15 cellular contexts compared by ENCODE assay signal in genomic region chr1:172397221-172397620, GRCh38. TPM values are rescaled to one million over a fixed set of nuclear protein-coding genes. Genes with fewer than 3 reads are reported as not detected.
DNase-seq lines count a peak whose midpoint lies in the region; ATAC-seq and TF ChIP-seq lines count a peak whose summit lies in the region.
"Had no signal": no experiment of that assay in that cellular context is flagged by ENCODE, and none has a peak within 500 bp of the region (broad histone marks: within the 10 kb centered on the region; RNA-seq: fewer than 3 reads in every experiment).

No MANE protein-coding gene starts in this region.

- H3K9ac ChIP-seq in OCI-LY3 (ENCODE audit: low read length) (peak overlapping the region; percentile 94), fibroblast of lung (ENCODE audit: insufficient read depth, low read length) (no peak overlapping the region)

- H3K79me2 ChIP-seq in OCI-LY3 (ENCODE audit: low read length) (no peaks in the 10 kb centered on the region), fibroblast of lung (ENCODE audit: control insufficient read depth, insufficient read depth, low read length) (no peaks in the 10 kb centered on the region)

- no peaks in the 10 kb centered on the region for H3K4me1 ChIP-seq in breast epithelium
- peaks cover 98% of the 10 kb centered on the region for H3K4me1 ChIP-seq in OCI-LY3 (ENCODE audit: low read length)
- peaks cover 2% of the 10 kb centered on the region for H3K4me1 ChIP-seq in fibroblast of lung (ENCODE audit: control insufficient read depth, extremely low read depth, insufficient read depth, low read length)
- H3K4me1 ChIP-seq in tibial artery, result peaks cover 0 to 68% (median 24%) of the 10 kb centered on the region in 4 donors

- CTCF ChIA-PET in MCF 10A (lab: Yijun Ruan, JAX), result interaction anchor here (0.8 to 8.5 kb wide), 8 partner anchors 10 to 326 kb away, joined by 3 to 135 read pairs (median 6); no protein-coding TSS in a partner anchor
- CTCF ChIA-PET in activated CD4-positive, alpha-beta memory T cell treated with anti-CD3 and anti-CD28 coated beads, Interleukin-2, amount 10 ng/mL, durations not matched to agents 7 days and 5 days (lab: Charles Lee), result no interaction called here

- H3K4me2 ChIP-seq in OCI-LY3 (ENCODE audit: low read length) (peak overlapping the region; percentile 73), fibroblast of lung (ENCODE audit: extremely low read depth, insufficient read depth, low read length) (no peak overlapping the region)

- H3K36me3 ChIP-seq in breast epithelium, result no peaks in the 10 kb centered on the region
- no peaks in the 10 kb centered on the region for H3K36me3 ChIP-seq in OCI-LY3 (replicated peaks; ENCODE audit: low read depth, low read length)
- no peaks in the 10 kb centered on the region for H3K36me3 ChIP-seq in fibroblast of lung (ENCODE audit: control insufficient read depth, insufficient read depth, low read length)
- H3K36me3 ChIP-seq in tibial artery, result no peaks in the 10 kb centered on the region

- no peak overlapping the region for H3K27ac Mint-ChIP-seq in MCF 10A (ENCODE audit: low read depth, unreplicated experiment)
- H3K27ac Mint-ChIP-seq in activated CD4-positive, alpha-beta memory T cell treated with anti-CD3 and anti-CD28 coated beads, Interleukin-2, amount 10 ng/mL, durations not matched to agents 7 days and 5 days, result no peak overlapping the region
- H3K27ac Mint-ChIP-seq: endodermal cell had no signal

- H3K4me3 Mint-ChIP-seq in MCF 10A (ENCODE audit: unreplicated experiment), result no peak overlapping the region
- H3K4me3 Mint-ChIP-seq in activated CD4-positive, alpha-beta memory T cell treated with anti-CD3 and anti-CD28 coated beads, Interleukin-2, amount 10 ng/mL, durations not matched to agents 7 days and 5 days, result no peak overlapping the region
- H3K4me3 Mint-ChIP-seq: endodermal cell had no signal

- no peaks in the 10 kb centered on the region for H3K9me3 ChIP-seq in breast epithelium
- H3K9me3 ChIP-seq in OCI-LY3 (ENCODE audit: insufficient read depth, low read length), result no peaks in the 10 kb centered on the region
- H3K9me3 ChIP-seq in fibroblast of lung (ENCODE audit: control insufficient read depth, insufficient read depth, low read depth, low read length), result no peaks in the 10 kb centered on the region
- H3K9me3 ChIP-seq in tibial artery, result no peaks in the 10 kb centered on the region

- TF ChIP-seq CTCF in MCF 10A (IDR thresholded peaks at IDR 0.05; ENCODE audit: unreplicated experiment) (no peak), breast epithelium (IDR thresholded peaks at IDR 0.05) (no peak), OCI-LY3 (IDR thresholded peaks at IDR 0.05; ENCODE audit: low read depth, low read length) (no peak), fibroblast of lung (conservative IDR thresholded peaks at IDR 0.05 in 1 of 2, IDR thresholded peaks at IDR 0.05 in 1 of 2; ENCODE audit: low read depth in 1 of 2, low read length in 2 of 2) (no peak), tibial artery (IDR thresholded peaks at IDR 0.05) (no peak)

- no peak overlapping the region for H2AFZ ChIP-seq in OCI-LY3 (ENCODE audit: low read depth, low read length)
- no peak overlapping the region for H2AFZ ChIP-seq in fibroblast of lung (ENCODE audit: low read length)

- POLR2A ChIA-PET in MCF 10A (lab: Yijun Ruan, JAX), result interaction anchor here (0.8 to 1.7 kb wide), 4 partner anchors 38 to 357 kb away, joined by 3 to 4 read pairs (median 4); no protein-coding TSS in a partner anchor
- POLR2A ChIA-PET in activated CD4-positive, alpha-beta memory T cell treated with anti-CD3 and anti-CD28 coated beads, Interleukin-2, amount 10 ng/mL, durations not matched to agents 7 days and 5 days (lab: Charles Lee), result no interaction called here

- no peaks in the 10 kb centered on the region for H3K27me3 Mint-ChIP-seq in MCF 10A (ENCODE audit: insufficient read depth, unreplicated experiment)
- peaks cover 14% of the 10 kb centered on the region for H3K27me3 Mint-ChIP-seq in activated CD4-positive, alpha-beta memory T cell treated with anti-CD3 and anti-CD28 coated beads, Interleukin-2, amount 10 ng/mL, durations not matched to agents 7 days and 5 days

- peaks cover 36% of the 10 kb centered on the region for H3K4me1 Mint-ChIP-seq in MCF 10A (ENCODE audit: insufficient read depth, unreplicated experiment)
- peaks cover 53% of the 10 kb centered on the region for H3K4me1 Mint-ChIP-seq in activated CD4-positive, alpha-beta memory T cell treated with anti-CD3 and anti-CD28 coated beads, Interleukin-2, amount 10 ng/mL, durations not matched to agents 7 days and 5 days

- H3K27me3 ChIP-seq in breast epithelium, result no peaks in the 10 kb centered on the region
- H3K27me3 ChIP-seq in OCI-LY3 (ENCODE audit: low read depth, low read length), result no peaks in the 10 kb centered on the region
- no peaks in the 10 kb centered on the region for H3K27me3 ChIP-seq in fibroblast of lung (ENCODE audit: control insufficient read depth, insufficient read depth, low read length)
- H3K27me3 ChIP-seq in tibial artery, result no peaks in the 10 kb centered on the region

- intact Hi-C loops in MCF 10A (cut with micrococcal nuclease) (no loop called here), breast epithelium (cut with DNase I; ENCODE audit: low total_unique reads) (no loop called here), tibial artery (cut with DNase I; ENCODE audit: low total_unique reads) (loop anchor here (5.0 to 10.0 kb wide), 2 partner anchors 52 to 265 kb away; no protein-coding TSS in a partner anchor)

- TF ChIP-seq POLR2A in breast epithelium (IDR thresholded peaks at IDR 0.05), result no peak

- no peaks in the 10 kb centered on the region for H3K9me3 Mint-ChIP-seq in MCF 10A (ENCODE audit: unreplicated experiment)
- H3K9me3 Mint-ChIP-seq in activated CD4-positive, alpha-beta memory T cell treated with anti-CD3 and anti-CD28 coated beads, Interleukin-2, amount 10 ng/mL, durations not matched to agents 7 days and 5 days, result no peaks in the 10 kb centered on the region
- H3K9me3 Mint-ChIP-seq: endodermal cell had no signal

- no peak for ATAC-seq in HG02678 (IDR thresholded peaks at IDR 0.05; ENCODE audit: unreplicated experiment)

- DNase-seq in MCF 10A (ENCODE audit: unreplicated experiment) (peak; percentile 36), breast epithelium (ENCODE audit: low spot score in 2 of 2) (no peak), fibroblast of lung (ENCODE audit: low read depth in 2 of 2) (peak; percentile 58 to 90), tibial artery (no peak), mesenteric fat pad (ENCODE audit: low spot score) (no peak)
- no peak for DNase-seq in activated CD4-positive, alpha-beta memory T cell treated with anti-CD3 and anti-CD28 coated beads, Interleukin-2, amount 10 ng/mL, durations not matched to agents 7 days and 5 days
- DNase-seq: endodermal cell; HCEC 1CT; NCI-H510A treated with DMSO at 0.1 percent for 48 hours; small intestine; stimulated activated naive CD4-positive, alpha-beta T cell treated with Interleukin-2 at 50 U/mL for 16 hours had no signal

- H3K36me3 Mint-ChIP-seq in MCF 10A (ENCODE audit: insufficient read depth, unreplicated experiment), result peaks cover 6% of the 10 kb centered on the region
- H3K36me3 Mint-ChIP-seq in activated CD4-positive, alpha-beta memory T cell treated with anti-CD3 and anti-CD28 coated beads, Interleukin-2, amount 10 ng/mL, durations not matched to agents 7 days and 5 days (ENCODE audit: low read depth), result no peaks in the 10 kb centered on the region

- no TSS peak for BruUV-seq in MCF 10A (replicated peaks; lab: Mats Ljungman, UMichigan)

- H3K27ac ChIP-seq in breast epithelium, result no peak overlapping the region
- peak overlapping the region; percentile 93 for H3K27ac ChIP-seq in OCI-LY3 (ENCODE audit: low read length)
- no peak overlapping the region for H3K27ac ChIP-seq in fibroblast of lung (ENCODE audit: insufficient read depth, low read length)
- H3K27ac ChIP-seq in tibial artery, result peak overlapping the region; percentile 74 to 77

- no peaks in the 10 kb centered on the region for H4K20me1 ChIP-seq in OCI-LY3 (ENCODE audit: insufficient read depth, low read length)
- no peaks in the 10 kb centered on the region for H4K20me1 ChIP-seq in fibroblast of lung (ENCODE audit: control insufficient read depth, extremely low read depth, insufficient read depth, low read length)

- no peak overlapping the region for H3K4me3 ChIP-seq in breast epithelium
- H3K4me3 ChIP-seq in OCI-LY3 (ENCODE audit: low read length), result peak overlapping the region; percentile 55
- no peak overlapping the region for H3K4me3 ChIP-seq in fibroblast of lung (replicated peaks in 1 of 4; ENCODE audit: control extremely low read depth in 1 of 4, insufficient read depth in 1 of 4, low read depth in 3 of 4, low read length in 4 of 4)
- no peak overlapping the region for H3K4me3 ChIP-seq in tibial artery

RNA-seq across cellular contexts. Expression of gene C1orf105, which starts 23.3 kb away (rescaled TPM):
- total RNA-seq in MCF 10A (2022) (not detected in 2 replicates), breast epithelium (not detected), fibroblast of lung (not detected in 2 replicates), mesenteric fat pad (not detected)
- not detected in 2 replicates for polyA plus RNA-seq in fibroblast of lung
- not detected in 2 replicates for polyA plus RNA-seq in fibroblast of lung (2012)
- not detected in 2 replicates for polyA minus RNA-seq in fibroblast of lung (ENCODE audit: low replicate concordance)
- not detected for total RNA-seq in activated CD4-positive, alpha-beta memory T cell treated with anti-CD3 and anti-CD28 coated beads, Interleukin-2, amount 10 ng/mL, durations not matched to agents 7 days and 5 days
- total RNA-seq: endodermal cell; T-helper 2 cell treated with Interferon-gamma antibody and Interleukin-4, amounts not matched to agents 100 ng/mL and 5 ng/mL, for 36 hours had no signal
- polyA plus RNA-seq: BJ had no signal

RNA-seq across cellular contexts. Expression of gene PIGC, which starts 46.6 kb away (rescaled TPM):
- 20.2 and 23.1 TPM in 2 replicates for total RNA-seq in MCF 10A (2022)
- total RNA-seq in breast epithelium, result 10 to 100 TPM; 20.3 to 39.2 (median 29.3) TPM
- 16.4 and 20.3 TPM in 2 replicates for total RNA-seq in fibroblast of lung
- polyA plus RNA-seq in fibroblast of lung, result 21.7 and 28.9 TPM in 2 replicates
- polyA plus RNA-seq in fibroblast of lung (2012), result 17.1 and 17.7 TPM in 2 replicates
- polyA minus RNA-seq in fibroblast of lung (ENCODE audit: low replicate concordance), result 13.2 and 15.7 TPM in 2 replicates
- total RNA-seq in mesenteric fat pad, result 16.6 TPM
- total RNA-seq in activated CD4-positive, alpha-beta memory T cell treated with anti-CD3 and anti-CD28 coated beads, Interleukin-2, amount 10 ng/mL, durations not matched to agents 7 days and 5 days, result 10 to 100 TPM; 24.5 to 26.2 TPM

Comparison
In these comparisons a context has a peak if more than half of its experiments do, and no peak if none do; other contexts are left out.
1. DNase-seq: peak in MCF 10A (single experiment) and fibroblast of lung (2 of 2); none in breast epithelium (0 of 2), tibial artery (0 of 2), mesenteric fat pad (single experiment) and activated CD4-positive, alpha-beta memory T cell treated with anti-CD3 and anti-CD28 coated beads, Interleukin-2, amount 10 ng/mL, durations not matched to agents 7 days and 5 days (single experiment).
2. H3K27ac ChIP-seq: peak in OCI-LY3 (single experiment) and tibial artery (2 of 2); none in breast epithelium (0 of 2) and fibroblast of lung (single experiment).